ENCODE assay signal across 8 cellular contexts in genomic region chr5:136769900-136770684, GRCh38.
DNase-seq lines count a peak whose midpoint lies in the region; ATAC-seq and TF ChIP-seq lines count a peak whose summit lies in the region.

No MANE protein-coding gene starts in this region.

- no peak overlapping the region for H3K9ac ChIP-seq in SU-DHL-6 (ENCODE audit: low read length)

- DNase-seq in AML-193 (lab: John Stamatoyannopoulos, UW): peak; percentile 34 to 48
- DNase-seq in NCI-H1092 treated with DMSO at 0.1 percent for 48 hours (lab: John Stamatoyannopoulos, UW): peak; percentile 32
- no peak for DNase-seq in epithelial cell of proximal tubule (ENCODE audit: low read depth)
- peak; percentile 41 to 55 (median 54) for DNase-seq in mucosa of descending colon
- DNase-seq in aorta: peak; percentile 59 to 84

- H3K4me1 ChIP-seq in mucosa of descending colon (ENCODE audit: low read depth) (no peaks in the 10 kb centered on the region), aorta (ENCODE audit: control insufficient read depth in 1 of 2, insufficient read depth in 2 of 2, low read length in 2 of 2) (no peaks in the 10 kb centered on the region)

- H3K27me3 ChIP-seq in SU-DHL-6 (ENCODE audit: low read length): no peaks in the 10 kb centered on the region
- H3K27me3 ChIP-seq in aorta (ENCODE audit: control insufficient read depth in 1 of 2, insufficient read depth in 2 of 2, low read length in 1 of 2): no peaks in the 10 kb centered on the region

- H3K9me3 ChIP-seq in SU-DHL-6 (ENCODE audit: insufficient read depth, low read length) (no peaks in the 10 kb centered on the region), mucosa of descending colon (no peaks in the 10 kb centered on the region), aorta (ENCODE audit: control insufficient read depth, low read length) (no peaks in the 10 kb centered on the region)

- no peaks in the 10 kb centered on the region for H3K79me2 ChIP-seq in SU-DHL-6 (ENCODE audit: insufficient read depth, low read length)

- WGBS in aorta, 2 donors: 21 to 26% methylated on average over 11 of the region's 11 CpGs

- H3F3A ChIP-seq in SU-DHL-6 (ENCODE audit: insufficient read depth): no peaks in the 10 kb centered on the region

- no peak overlapping the region for H3K4me2 ChIP-seq in SU-DHL-6 (ENCODE audit: low read depth, low read length, poor library complexity, severe bottlenecking)

- H3K27ac ChIP-seq in SU-DHL-6 (ENCODE audit: low read depth, low read length) (no peak overlapping the region), aorta (ENCODE audit: low read depth in 1 of 2, low read length in 2 of 2) (no peak overlapping the region)

- H3K4me3 ChIP-seq in SU-DHL-6 (ENCODE audit: insufficient read depth, low read length, poor library complexity, severe bottlenecking) (no peak overlapping the region), epithelial cell of proximal tubule (ENCODE audit: low read depth, low read length) (no peak overlapping the region), mucosa of descending colon (no peak overlapping the region), aorta (ENCODE audit: low read length in 2 of 2) (no peak overlapping the region)

- no peaks in the 10 kb centered on the region for H4K20me1 ChIP-seq in SU-DHL-6 (ENCODE audit: low read depth, low read length)

- ATAC-seq in HG02623 (IDR thresholded peaks at IDR 0.05; ENCODE audit: unreplicated experiment) (peak; percentile 85), mucosa of descending colon (peak; percentile 74), aorta (ENCODE audit: low FRiP score) (peak; percentile 68)

- peak; percentile 86 for TF ChIP-seq CTCF in GM12872 (IDR thresholded peaks at IDR 0.05; ENCODE audit: insufficient read depth, low read depth, low read length)
- peak; percentile 83 for TF ChIP-seq CTCF in SU-DHL-6 (IDR thresholded peaks at IDR 0.05; ENCODE audit: insufficient read depth, low read length, poor library complexity, severe bottlenecking)
- peak; percentile 97 for TF ChIP-seq CTCF in epithelial cell of proximal tubule (conservative IDR thresholded peaks at IDR 0.05; ENCODE audit: low read depth, low read length)
- peak; percentile 43 for TF ChIP-seq CTCF in mucosa of descending colon (IDR thresholded peaks at IDR 0.05)

- H3K36me3 ChIP-seq in SU-DHL-6 (ENCODE audit: low read length) (no peaks in the 10 kb centered on the region), mucosa of descending colon (ENCODE audit: low read depth) (no peaks in the 10 kb centered on the region), aorta (ENCODE audit: control insufficient read depth in 1 of 2, insufficient read depth in 2 of 2, low read length in 1 of 2) (no peaks in the 10 kb centered on the region)

- intact Hi-C loops in mucosa of descending colon (cut with DNase I, micrococcal nuclease): loop anchor here in 1 of 2 donors (5.0 kb wide), 1 partner anchor 523 kb away; no protein-coding TSS in a partner anchor
- intact Hi-C loops in aorta (cut with DNase I): loop anchor here in 1 of 2 donors (5.0 kb wide), 1 partner anchor 523 kb away; no protein-coding TSS in a partner anchor

- no peaks in the 10 kb centered on the region for H3K9me2 ChIP-seq in SU-DHL-6 (replicated peaks; ENCODE audit: insufficient read depth, low read length)

- no peak overlapping the region for H2AFZ ChIP-seq in SU-DHL-6 (ENCODE audit: low read depth, low read length, severe bottlenecking)

Comparison
In these comparisons a context has a peak if more than half of its experiments do, and no peak if none do; other contexts are left out.
1. CTCF ChIP-seq: peak in every context shown above with its lines; median percentile 97 in epithelial cell of proximal tubule; 86 in GM12872; 83 in SU-DHL-6; 43 in mucosa of descending colon.